Comparison of ENCODE assay signal across 11 cellular contexts in genomic region chr1:2523191-2523890, GRCh38. TPM values are rescaled to one million over a fixed set of nuclear protein-coding genes. Genes with fewer than 3 reads are reported as not detected.
DNase-seq lines count a peak whose midpoint lies in the region; TF ChIP-seq lines count a peak whose summit lies in the region.
"Had no signal": no experiment of that assay in that cellular context is flagged by ENCODE, and none has a peak within 500 bp of the region (broad histone marks: within the 10 kb centered on the region; RNA-seq: fewer than 3 reads in every experiment).

No MANE protein-coding gene starts in this region.

- peak overlapping the region; percentile 87 for H3K27ac Mint-ChIP-seq in activated CD4-positive, alpha-beta memory T cell treated with anti-CD3 and anti-CD28 coated beads for 36 hours
- H3K27ac Mint-ChIP-seq in endodermal cell, result no peak overlapping the region

- TF ChIP-seq CTCF in LNCAP (IDR thresholded peaks at IDR 0.05), result peak; percentile 41; the same call in 1 of the 2 replicates
- peak; percentile 55 for TF ChIP-seq CTCF in endodermal cell (conservative IDR thresholded peaks at IDR 0.05)
- TF ChIP-seq CTCF in smooth muscle cell (IDR thresholded peaks at IDR 0.05; ENCODE audit: borderline replicate concordance, insufficient read depth, poor library complexity, severe bottlenecking), result no peak
- no peak for TF ChIP-seq CTCF in esophagus muscularis mucosa (IDR thresholded peaks at IDR 0.05)

- H3K27me3 ChIP-seq in endodermal cell (ENCODE audit: control insufficient read depth, insufficient read depth, low read length, poor library complexity, severe bottlenecking) (peaks cover 17% of the 10 kb centered on the region), smooth muscle cell (ENCODE audit: low read depth) (peaks cover 8% of the 10 kb centered on the region), esophagus muscularis mucosa (peaks cover 0 to 11% (median 5%) of the 10 kb centered on the region in 4 donors)

- no peaks in the 10 kb centered on the region for H3K9me3 Mint-ChIP-seq in activated CD4-positive, alpha-beta memory T cell treated with anti-CD3 and anti-CD28 coated beads for 36 hours
- H3K9me3 Mint-ChIP-seq in endodermal cell, result no peaks in the 10 kb centered on the region

- H3K36me3 Mint-ChIP-seq in activated CD4-positive, alpha-beta memory T cell treated with anti-CD3 and anti-CD28 coated beads for 36 hours, result peaks cover 12% of the 10 kb centered on the region
- H3K36me3 Mint-ChIP-seq in endodermal cell (ENCODE audit: low read depth), result peaks cover 21% of the 10 kb centered on the region

- H3K4me1 ChIP-seq in endodermal cell (ENCODE audit: control insufficient read depth, insufficient read depth, low read length), result no peaks in the 10 kb centered on the region
- H3K4me1 ChIP-seq in smooth muscle cell (ENCODE audit: low read depth), result peaks cover 11% of the 10 kb centered on the region
- H3K4me1 ChIP-seq in esophagus muscularis mucosa, result peaks cover 38 to 52% (median 49%) of the 10 kb centered on the region in 4 donors

- CTCF ChIA-PET in activated CD4-positive, alpha-beta memory T cell treated with anti-CD3 and anti-CD28 coated beads for 36 hours (lab: Charles Lee), result interaction anchor here (0.8 to 4.2 kb wide), 7 partner anchors 20 to 328 kb away, joined by 3 to 29 read pairs (median 4); partner anchors contain the start of gene FAAP20

- H3K27me3 Mint-ChIP-seq in activated CD4-positive, alpha-beta memory T cell treated with anti-CD3 and anti-CD28 coated beads for 36 hours, result peaks cover 1% of the 10 kb centered on the region
- H3K27me3 Mint-ChIP-seq in endodermal cell (ENCODE audit: insufficient read depth), result peaks cover 17% of the 10 kb centered on the region

- no peak overlapping the region for H3K9ac ChIP-seq in endodermal cell (ENCODE audit: extremely low read depth, low read length, poor library complexity, severe bottlenecking)
- H3K9ac ChIP-seq in smooth muscle cell (ENCODE audit: low read depth), result no peak overlapping the region

- H2AFZ ChIP-seq in smooth muscle cell (ENCODE audit: low read depth), result no peak overlapping the region

- H3K27ac ChIP-seq in endodermal cell (ENCODE audit: low read depth, low read length) (no peak overlapping the region), smooth muscle cell (ENCODE audit: low read depth) (no peak overlapping the region), esophagus muscularis mucosa (replicated peaks in 1 of 4) (no peak overlapping the region)

- H3K4me3 Mint-ChIP-seq in activated CD4-positive, alpha-beta memory T cell treated with anti-CD3 and anti-CD28 coated beads for 36 hours, result peak overlapping the region; percentile 85
- no peak overlapping the region for H3K4me3 Mint-ChIP-seq in endodermal cell

- H3K9me3 ChIP-seq in endodermal cell (ENCODE audit: control insufficient read depth, low read length) (no peaks in the 10 kb centered on the region), smooth muscle cell (replicated peaks; ENCODE audit: low read depth) (no peaks in the 10 kb centered on the region), esophagus muscularis mucosa (no peaks in the 10 kb centered on the region)
- H3K9me3 ChIP-seq: gastroesophageal sphincter had no signal

- H3F3A ChIP-seq in smooth muscle cell (ENCODE audit: low read depth), result no peaks in the 10 kb centered on the region

- intact Hi-C loops in activated CD4-positive, alpha-beta memory T cell treated with anti-CD3 and anti-CD28 coated beads for 36 hours (cut with micrococcal nuclease), result loop anchor here (1.0 kb wide), 1 partner anchor 324 kb away; no protein-coding TSS in a partner anchor
- intact Hi-C loops in esophagus muscularis mucosa (cut with DNase I), result no loop called here

- H3K79me2 ChIP-seq in smooth muscle cell (ENCODE audit: low read depth), result peaks cover 42% of the 10 kb centered on the region

- POLR2A ChIA-PET in activated CD4-positive, alpha-beta memory T cell treated with anti-CD3 and anti-CD28 coated beads for 36 hours (lab: Charles Lee), result interaction anchor here (1.0 to 4.7 kb wide), 3 partner anchors 23 to 62 kb away, joined by 5 to 53 read pairs (median 14); partner anchors contain the start of gene PRXL2B

- TF ChIP-seq EP300 in esophagus muscularis mucosa (IDR thresholded peaks at IDR 0.05), result no peak

- H3K36me3 ChIP-seq in endodermal cell (ENCODE audit: control insufficient read depth, insufficient read depth, low read length), result peaks cover 24% of the 10 kb centered on the region
- no peaks in the 10 kb centered on the region for H3K36me3 ChIP-seq in smooth muscle cell (ENCODE audit: low read depth)
- H3K36me3 ChIP-seq in esophagus muscularis mucosa, result peaks cover 33 to 34% (median 34%) of the 10 kb centered on the region in 4 donors

- TF ChIP-seq POLR2A in esophagus muscularis mucosa (IDR thresholded peaks at IDR 0.05; ENCODE audit: low read depth), result no peak

- peaks cover 63% of the 10 kb centered on the region for H4K20me1 ChIP-seq in smooth muscle cell (ENCODE audit: low read depth)

- peaks cover 36% of the 10 kb centered on the region for H3K4me1 Mint-ChIP-seq in activated CD4-positive, alpha-beta memory T cell treated with anti-CD3 and anti-CD28 coated beads for 36 hours (ENCODE audit: low read depth)
- peaks cover 18% of the 10 kb centered on the region for H3K4me1 Mint-ChIP-seq in endodermal cell

- peak; percentile 50 for DNase-seq in activated CD4-positive, alpha-beta memory T cell treated with anti-CD3 and anti-CD28 coated beads for 36 hours
- peak; percentile 77 for DNase-seq in endodermal cell
- DNase-seq in smooth muscle cell (lab: John Stamatoyannopoulos, UW; ENCODE audit: unreplicated experiment), result no peak
- DNase-seq in effector CD8-positive, alpha-beta T cell (lab: John Stamatoyannopoulos, UW), result no peak
- DNase-seq in NCI-H2107 treated with DMSO at 0.1 percent for 48 hours (lab: John Stamatoyannopoulos, UW; ENCODE audit: unreplicated experiment), result no peak
- no peak for DNase-seq in esophagus muscularis mucosa (ENCODE audit: extremely low spot score)
- DNase-seq: NCI-H1694 had no signal

- H3K4me3 ChIP-seq in endodermal cell (ENCODE audit: low read length) (no peak overlapping the region), smooth muscle cell (no peak overlapping the region), esophagus muscularis mucosa (no peak overlapping the region)
- H3K4me3 ChIP-seq: gastroesophageal sphincter, lung had no signal

- 91 to 95% methylated on average over 29 to 32 of the region's 32 CpGs for WGBS in endodermal cell (ENCODE audit: insufficient coverage in 1 of 2, insufficient read length in 1 of 2), 2 experiments
- WGBS in smooth muscle cell (ENCODE audit: low lambda C conversion rate), result 73% methylated on average over 32 of the region's 32 CpGs
- WGBS in esophagus muscularis mucosa, result 47% methylated on average over 20 of the region's 32 CpGs

- H3K4me2 ChIP-seq in smooth muscle cell, result peak overlapping the region; percentile 98

RNA-seq across cellular contexts. Expression of gene PANK4, which starts 3.1 kb away (rescaled TPM):
- 10 to 100 TPM; 42.6 to 45.1 TPM for total RNA-seq in activated CD4-positive, alpha-beta memory T cell treated with anti-CD3 and anti-CD28 coated beads for 36 hours
- total RNA-seq in endodermal cell (10 to 100 TPM; 45.6 to 49.5 TPM), smooth muscle cell (27.2 and 28.7 TPM in 2 replicates), esophagus muscularis mucosa (10 to 100 TPM; 22.5 to 48.9 (median 37.9) TPM)
- polyA plus RNA-seq in endodermal cell (2013, experiment 1 of 2), result 34.9 TPM
- 35.6 TPM for polyA plus RNA-seq in endodermal cell (2013, experiment 2 of 2)
- 28.4 and 28.5 TPM in 2 replicates for polyA plus RNA-seq in smooth muscle cell

RNA-seq across cellular contexts. Expression of gene HES5, which starts 6.7 kb away (rescaled TPM):
- total RNA-seq in activated CD4-positive, alpha-beta memory T cell treated with anti-CD3 and anti-CD28 coated beads for 36 hours, result under 1 TPM in 1 of 2 experiments, not detected in 1; 0.17 TPM
- total RNA-seq in endodermal cell (not detected), smooth muscle cell (1.6 TPM in 1 of 2 replicates, not detected in the other), esophagus muscularis mucosa (under 1 TPM in 2 of 4 donors, not detected in 2; 0.19 to 0.33 TPM)
- 59.2 TPM for polyA plus RNA-seq in endodermal cell (2013, experiment 1 of 2)
- 46.1 TPM for polyA plus RNA-seq in endodermal cell (2013, experiment 2 of 2)
- 1.3 and 1.7 TPM in 2 replicates for polyA plus RNA-seq in smooth muscle cell
- total RNA-seq: gastroesophageal sphincter, pulmonary artery endothelial cell had no signal

RNA-seq across cellular contexts. Expression of gene TNFRSF14, which starts 32.8 kb away (rescaled TPM):
- 100 to 1,000 TPM; 145 to 152 TPM for total RNA-seq in activated CD4-positive, alpha-beta memory T cell treated with anti-CD3 and anti-CD28 coated beads for 36 hours
- total RNA-seq in endodermal cell (under 1 TPM; 0.29 to 0.46 TPM), smooth muscle cell (0.40 TPM in 1 of 2 replicates, not detected in the other), esophagus muscularis mucosa (10 to 100 TPM; 26.2 to 49.2 (median 42.5) TPM)
- 1.1 TPM for polyA plus RNA-seq in endodermal cell (2013, experiment 1 of 2)
- polyA plus RNA-seq in endodermal cell (2013, experiment 2 of 2), result 0.95 TPM
- not detected in 2 replicates for polyA plus RNA-seq in smooth muscle cell

RNA-seq across cellular contexts. Expression of gene PLCH2, which starts 47.3 kb away (rescaled TPM):
- 10 to 100 TPM in 1 of 2 experiments, 1 to 10 TPM in 1; 8.9 to 10.3 TPM for total RNA-seq in activated CD4-positive, alpha-beta memory T cell treated with anti-CD3 and anti-CD28 coated beads for 36 hours
- under 1 TPM; 0.18 to 0.31 TPM for total RNA-seq in endodermal cell
- 1.4 TPM for polyA plus RNA-seq in endodermal cell (2013, experiment 1 of 2)
- polyA plus RNA-seq in endodermal cell (2013, experiment 2 of 2), result 0.99 TPM
- 0.09 and 0.81 TPM in 2 replicates for total RNA-seq in smooth muscle cell
- polyA plus RNA-seq in smooth muscle cell, result 0.04 and 0.13 TPM in 2 replicates
- total RNA-seq in esophagus muscularis mucosa, result under 1 TPM; 0.06 to 0.42 (median 0.26) TPM

Comparison
In these comparisons a context has a peak if more than half of its experiments do, and no peak if none do; other contexts are left out.
1. CTCF ChIP-seq: peak in LNCAP (single experiment) and endodermal cell (single experiment); none in smooth muscle cell (single experiment) and esophagus muscularis mucosa (0 of 3).
2. DNase-seq: peak in activated CD4-positive, alpha-beta memory T cell treated with anti-CD3 and anti-CD28 coated beads for 36 hours (single experiment) and endodermal cell (single experiment); none in smooth muscle cell (single experiment), effector CD8-positive, alpha-beta T cell (single experiment), NCI-H2107 treated with DMSO at 0.1 percent for 48 hours (single experiment) and esophagus muscularis mucosa (single experiment).
3. RNA of gene TNFRSF14, which starts 32.8 kb away (total RNA-seq): 145 to 152 TPM in activated CD4-positive, alpha-beta memory T cell treated with anti-CD3 and anti-CD28 coated beads for 36 hours and 26.2 to 49.2 TPM in esophagus muscularis mucosa; 0.29 to 0.46 TPM in endodermal cell and 0.40 TPM in smooth muscle cell; every median in the first group is over 10 times any median in the second.